Comparison of ENCODE assay signal across 24 cellular contexts in the genomic region with DNA sequence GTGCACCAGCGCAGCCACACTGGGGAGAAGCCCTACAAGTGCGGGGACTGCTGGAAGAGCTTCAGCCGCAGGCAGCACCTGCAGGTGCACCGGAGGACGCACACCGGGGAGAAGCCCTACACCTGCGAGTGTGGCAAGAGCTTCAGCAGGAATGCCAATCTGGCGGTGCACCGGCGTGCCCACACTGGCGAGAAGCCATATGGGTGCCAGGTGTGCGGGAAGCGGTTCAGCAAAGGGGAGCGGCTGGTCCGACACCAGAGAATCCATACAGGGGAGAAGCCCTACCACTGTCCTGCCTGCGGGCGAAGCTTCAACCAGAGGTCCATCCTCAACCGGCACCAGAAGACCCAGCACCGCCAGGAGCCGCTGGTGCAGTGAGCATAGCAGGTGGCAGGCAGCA. TPM values are rescaled to one million over a fixed set of nuclear protein-coding genes. Genes with fewer than 3 reads are reported as not detected.
"Had no signal": no experiment of that assay in that cellular context is flagged by ENCODE, and none has a peak within 500 bp of the region (broad histone marks: within the 10 kb centered on the region; RNA-seq: fewer than 3 reads in every experiment).

No MANE protein-coding gene starts in this region.

- H3K27me3 Mint-ChIP-seq: central memory CD8-positive, alpha-beta T cell; dendritic cell treated with granulocyte-macrophage colony-stimulating factor and Interleukin-4, amounts not matched to agents 40 ng/mL and 50 ng/mL, for 4 days had no signal

- H3K9me3 Mint-ChIP-seq: activated naive CD4-positive, alpha-beta T cell treated with anti-CD3 and anti-CD28 coated beads for 36 hours; central memory CD8-positive, alpha-beta T cell; dendritic cell treated with granulocyte-macrophage colony-stimulating factor and Interleukin-4, amounts not matched to agents 40 ng/mL and 50 ng/mL, for 4 days; endodermal cell; natural killer cell had no signal

- H3K27ac Mint-ChIP-seq: endodermal cell, natural killer cell had no signal

- H3K27me3 ChIP-seq: breast epithelium, foreskin keratinocyte, heart left ventricle, spleen, tibial nerve had no signal

- H3K4me1 ChIP-seq: breast epithelium, tibial nerve had no signal

- H3K4me3 ChIP-seq: breast epithelium, heart left ventricle, lung, spleen, tibial nerve had no signal

- H3K9me3 ChIP-seq: breast epithelium, heart left ventricle, spleen, tibial nerve had no signal

- DNase-seq: activated CD4-positive, alpha-beta T cell treated with anti-CD3 and anti-CD28 coated beads for 48 hours; activated CD4-positive, alpha-beta T cell treated with anti-CD3 and anti-CD28 coated beads, Interleukin-2, amount 50 U/mL, for 48 hours; activated effector memory CD4-positive, alpha-beta T cell treated with anti-CD3 and anti-CD28 coated beads, Interleukin-2, amount 50 U/mL, for 16 hours; activated naive CD4-positive, alpha-beta T cell treated with anti-CD3 and anti-CD28 coated beads for 36 hours; amygdala; foreskin keratinocyte; heart left ventricle; hypothalamus; kidney glomerular epithelial cell; natural killer cell; posterior cingulate gyrus; right cardiac atrium; spleen; stimulated activated naive CD4-positive, alpha-beta T cell treated with Interleukin-2 at 50 U/mL for 16 hours had no signal

- ATAC-seq: esophagus mucosa, foreskin keratinocyte, heart left ventricle, left lobe of liver, natural killer cell had no signal

- H3K4me3 Mint-ChIP-seq: activated naive CD4-positive, alpha-beta T cell treated with anti-CD3 and anti-CD28 coated beads for 36 hours; central memory CD8-positive, alpha-beta T cell; dendritic cell treated with granulocyte-macrophage colony-stimulating factor and Interleukin-4, amounts not matched to agents 40 ng/mL and 50 ng/mL, for 4 days; endodermal cell; natural killer cell had no signal

- H3K27ac ChIP-seq: breast epithelium, foreskin keratinocyte, heart left ventricle, spleen, tibial nerve, VCaP had no signal

RNA-seq across cellular contexts. Expression of gene CYP3A5, which starts 50.2 kb away (rescaled TPM):
- total RNA-seq: spleen; T-helper 1 cell treated with Interleukin-12 subunit alpha and Interleukin-12 subunit beta and Interleukin-4 antibody, amounts not matched to agents 30 ng/mL and 1 ng/mL, for 36 hours had no signal
